8 cellular contexts compared by ENCODE assay signal in the genomic region with DNA sequence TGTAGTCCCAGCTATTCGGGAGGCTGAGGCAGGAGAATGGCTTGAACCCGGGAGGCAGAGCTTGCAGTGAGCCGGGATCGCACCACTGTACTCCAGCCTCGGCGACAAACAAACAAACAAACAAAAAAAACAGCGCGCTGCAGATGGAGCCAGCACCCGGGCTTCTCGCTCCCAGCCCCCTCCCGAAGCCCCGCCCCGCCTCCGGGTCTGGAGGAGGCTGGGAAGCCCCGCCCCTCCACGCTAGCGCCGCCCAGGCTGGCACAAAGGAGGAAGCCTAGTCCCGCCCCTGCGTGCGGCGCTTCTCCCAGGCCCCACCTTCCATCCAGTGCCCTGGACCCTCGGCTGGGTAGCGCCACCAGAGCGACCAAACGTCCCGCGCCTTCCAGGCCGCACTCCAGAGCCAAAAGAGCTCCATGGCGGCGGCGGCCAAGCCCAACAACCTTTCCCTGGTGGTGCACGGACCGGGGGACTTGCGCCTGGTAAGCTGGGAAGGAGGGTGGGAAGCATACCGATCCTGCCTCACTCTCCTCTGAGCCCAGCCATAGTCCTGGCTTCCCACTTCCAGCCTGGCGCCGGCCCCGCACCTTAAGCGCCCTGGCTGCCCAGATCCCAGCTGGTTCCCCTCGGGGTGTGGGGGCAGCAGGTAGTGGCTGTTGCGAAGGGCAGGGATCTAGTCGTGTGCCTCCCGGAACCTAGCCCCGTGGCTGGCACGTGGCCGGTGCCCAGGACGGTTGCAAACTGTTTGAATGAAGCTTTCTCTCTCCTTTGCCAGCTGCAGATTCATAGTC.
A peak's percentile ranks its signal among the peaks of the same experiment; 100 is the strongest.
DNase-seq lines count a peak whose midpoint lies in the region; ATAC-seq and TF ChIP-seq lines count a peak whose summit lies in the region.

A gene (plus strand): TSS at position 325 of the 788 bp plus-strand sequence. CDS start 89 bp downstream, at position 414.

- DNase-seq in Ammon's horn (ENCODE audit: low spot score) (peak; percentile 96), NCI-H510A treated with DMSO at 0.1 percent for 48 hours (lab: John Stamatoyannopoulos, UW) (peak; percentile 73)
- peak; percentile 92 to 93 for DNase-seq in activated CD4-positive, alpha-beta T cell treated with anti-CD3 and anti-CD28 coated beads for 4 hours
- DNase-seq in stimulated activated CD4-positive, alpha-beta T cell treated with anti-CD3 and anti-CD28 coated beads, Interleukin-1b, Interleukin-23, amount 100 ng/mL, for 24 hours (ENCODE audit: low read depth in 4 of 4, low spot score in 1 of 4) = peak; percentile 85 to 91 (median 90)

- H3K27ac ChIP-seq in cingulate gyrus (ENCODE audit: low read depth, low read length) = peak within 1 kb of the TSS; percentile 84
- peak within 1 kb of the TSS; percentile 86 for H3K27ac ChIP-seq in layer of hippocampus (ENCODE audit: low read depth, low read length)

- TF ChIP-seq POLR2A in GM19099 (IDR thresholded peaks at IDR 0.05; ENCODE audit: extremely low read depth, insufficient read length, low read depth) = peak; percentile 67

- ATAC-seq in HG03378 (IDR thresholded peaks at IDR 0.05; ENCODE audit: unreplicated experiment) = peak; percentile 85

- no peaks in the 10 kb centered on the region for H3K27me3 ChIP-seq in layer of hippocampus (ENCODE audit: control insufficient read depth, insufficient read depth, low read length)

Comparison
In these comparisons a context has a peak if more than half of its experiments do, and no peak if none do; other contexts are left out.
1. Peak in every context shown above with its lines: DNase-seq, ATAC-seq and H3K27ac ChIP-seq.